8 cellular contexts compared by ENCODE assay signal in the genomic region with DNA sequence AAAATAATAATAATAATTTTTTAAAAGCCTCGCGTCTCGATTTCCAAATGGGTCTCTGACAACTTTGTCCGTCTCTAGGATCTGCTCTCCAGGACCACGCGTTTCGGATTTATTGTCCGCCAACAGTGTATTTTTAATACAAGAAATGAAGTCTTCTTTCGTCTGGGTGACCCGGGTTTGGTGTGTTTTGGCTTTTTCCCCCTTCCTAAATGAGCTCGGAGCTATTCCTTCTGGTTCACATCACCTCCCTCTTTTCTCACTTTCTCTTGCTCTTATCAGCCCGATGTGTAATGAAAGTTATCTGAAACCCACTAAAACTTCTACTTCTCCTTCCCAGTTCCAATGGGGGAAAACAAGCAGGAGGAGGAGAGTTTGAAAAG.
DNase-seq lines count a peak whose midpoint lies in the region; ATAC-seq, FAIRE-seq and TF ChIP-seq lines count a peak whose summit lies in the region.

No MANE protein-coding gene starts in this region.

- no peak overlapping the region for H3K9ac ChIP-seq in GM12878 (ENCODE audit: control insufficient read depth, insufficient read depth, low read length)

- RAD21 ChIA-PET in GM12878 (lab: Charles Lee; ENCODE audit: unreplicated experiment): interaction anchor here (1.3 kb wide), 1 partner anchor 522 kb away, joined by 3 read pairs; no protein-coding TSS in a partner anchor

- ATAC-seq in GM12878: no peak
- ATAC-seq in left lung: no peak
- ATAC-seq in GM21576 (IDR thresholded peaks at IDR 0.05; ENCODE audit: unreplicated experiment): no peak

- no peaks in the 10 kb centered on the region for H3K9me3 Mint-ChIP-seq in type B pancreatic cell

- TF ChIP-seq CTCF in GM12878 (IDR thresholded peaks at IDR 0.05 in 2 of 3, conservative IDR thresholded peaks at IDR 0.05 in 1 of 3; ENCODE audit: control insufficient read depth in 2 of 3, extremely low read depth in 1 of 3, insufficient read depth in 1 of 3, low read depth in 3 of 3, low read length in 3 of 3) (no peak), left lung (IDR thresholded peaks at IDR 0.05) (no peak), type B pancreatic cell (conservative IDR thresholded peaks at IDR 0.05) (no peak)

- H3K36me3 Mint-ChIP-seq in type B pancreatic cell: peaks cover 7% of the 10 kb centered on the region

- peak overlapping the region; percentile 81 for H3K27ac Mint-ChIP-seq in type B pancreatic cell

- peak overlapping the region; percentile 95 for H3K4me3 Mint-ChIP-seq in type B pancreatic cell

- H3K27me3 Mint-ChIP-seq in type B pancreatic cell: peaks cover 79% of the 10 kb centered on the region

- WGBS in GM12878 (ENCODE audit: insufficient coverage, insufficient replicate concordance, low lambda C conversion rate, missing lambda C conversion rate): 8% methylated on average over 12 of the region's 12 CpGs

- H3K4me3 ChIP-seq in GM12878: peak overlapping the region; percentile 46; the same call in 1 of the 2 replicates
- peak overlapping the region; percentile 40 to 52 for H3K4me3 ChIP-seq in left lung

- no peaks in the 10 kb centered on the region; the same call in 1 of the 2 replicates for H3K4me1 ChIP-seq in GM12878 (ENCODE audit: control insufficient read depth, insufficient read depth, low read length)
- H3K4me1 ChIP-seq in left lung: peaks cover 3 to 45% of the 10 kb centered on the region in 2 donors

- H2AFZ ChIP-seq in GM12878 (ENCODE audit: control insufficient read depth, low read depth, low read length): no peak overlapping the region

- in situ Hi-C loops in ACHN (cut with HindIII; ENCODE audit: low pct_ligation_motif_present, low pct_unique_long_range_greater_than_20kb, low sequenced_read_pairs): no loop called here
- in situ Hi-C loops in GM12878 (cut with MboI): loop anchor here (10.0 to 25.0 kb wide), 2 partner anchors 518 to 890 kb away; partner anchors contain the start of genes GPR160 and MECOM

- intact Hi-C loops in GM12878 (cut with micrococcal nuclease; ENCODE audit: unreplicated experiment) (loop anchor here (5.0 kb wide), 2 partner anchors 150 to 600 kb away; no protein-coding TSS in a partner anchor), left lung (cut with DNase I) (loop anchor here (5.0 to 10.0 kb wide), 2 partner anchors 518 to 520 kb away; partner anchors contain the start of gene MECOM (in 1 of the 2))

- SMC1A ChIA-PET in GM12878 (lab: Charles Lee; ENCODE audit: uncharacterized antibody, unreplicated experiment): interaction anchor here (1.4 kb wide), 1 partner anchor 14 kb away, joined by 3 read pairs; no protein-coding TSS in a partner anchor

- H3K9me3 ChIP-seq in GM12878 (replicated peaks; ENCODE audit: control insufficient read depth, insufficient read depth, low read length) (no peaks in the 10 kb centered on the region), left lung (no peaks in the 10 kb centered on the region)

- no peaks in the 10 kb centered on the region for H4K20me1 ChIP-seq in GM12878 (ENCODE audit: control insufficient read depth, insufficient read depth)

- no peak for TF ChIP-seq POLR2A in GM12878 (IDR thresholded peaks at IDR 0.05; ENCODE audit: low read depth, low read length)

- DNase-seq in ACHN (peak; percentile 18), HEK293T (ENCODE audit: extremely low spot score) (peak; percentile 15), GM12878 (ENCODE audit: low read depth, low spot score) (no peak), left lung (no peak), type B pancreatic cell (ENCODE audit: extremely low spot score, unreplicated experiment) (no peak), ecto neural progenitor cell (ENCODE audit: low spot score) (no peak), NCI-H187 treated with DMSO at 0.1 percent for 48 hours (lab: John Stamatoyannopoulos, UW) (no peak)

- no peaks in the 10 kb centered on the region for H3K79me2 ChIP-seq in GM12878 (ENCODE audit: control insufficient read depth, insufficient read depth, low read length)

- CTCF ChIA-PET in HEK293T (lab: Yijun Ruan, JAX) (interaction anchor here (0.5 to 1.2 kb wide), 2 partner anchors 9 to 176 kb away, joined by 3 to 4 read pairs; no protein-coding TSS in a partner anchor), GM12878 (lab: Yijun Ruan, JAX) (interaction anchor here (1.0 to 1.6 kb wide), 4 partner anchors 18 to 598 kb away, joined by 3 to 5 read pairs (median 4); no protein-coding TSS in a partner anchor)

- H3K36me3 ChIP-seq in GM12878 (ENCODE audit: control insufficient read depth in 2 of 2, insufficient read depth in 2 of 2, low read length in 1 of 2) (no peaks in the 10 kb centered on the region), left lung (no peaks in the 10 kb centered on the region)

- TF ChIP-seq EP300 in GM12878 (IDR thresholded peaks at IDR 0.05; ENCODE audit: borderline replicate concordance in 1 of 2, control insufficient read depth in 1 of 2, low read depth in 2 of 2, low read length in 2 of 2): no peak

- POLR2A ChIA-PET in HEK293T (lab: Yijun Ruan, JAX) (interaction anchor here (0.7 to 2.0 kb wide), 4 partner anchors 33 to 516 kb away, joined by 3 to 5 read pairs (median 4); no protein-coding TSS in a partner anchor), GM12878 (lab: Charles Lee) (no interaction called here)

- H3K4me1 Mint-ChIP-seq in type B pancreatic cell (ENCODE audit: unreplicated experiment): peaks cover 50% of the 10 kb centered on the region

- H3K4me2 ChIP-seq in GM12878 (ENCODE audit: control insufficient read depth, insufficient read depth): peak overlapping the region; percentile 66; the same call in 1 of the 2 replicates

- FAIRE-seq in GM12878 (lab: Jason Lieb, UNC): no peak

- no peak overlapping the region for H3K27ac ChIP-seq in GM12878 (ENCODE audit: control insufficient read depth, insufficient read depth)
- H3K27ac ChIP-seq in left lung: peak overlapping the region; percentile 91 to 95

- BruUV-seq in GM12878 (replicated peaks; lab: Mats Ljungman, UMichigan): no TSS peak

- TF ChIP-seq RAD21 in GM12878 (IDR thresholded peaks at IDR 0.05; ENCODE audit: insufficient read depth, low read depth, low read length): no peak

- peaks cover 4 to 30% of the 10 kb centered on the region in 2 experiments for H3K27me3 ChIP-seq in GM12878 (replicated peaks in 1 of 2; ENCODE audit: control insufficient read depth in 2 of 2, insufficient read depth in 2 of 2, low read length in 1 of 2)
- peaks cover 0 to 77% of the 10 kb centered on the region in 2 donors for H3K27me3 ChIP-seq in left lung

TF ChIP-seq in HEK293T, 16 proteins besides CTCF, POLR2A, EP300 and RAD21:
- TF ChIP-seq PKNOX1 (IDR thresholded peaks at IDR 0.05): no peak
- TF ChIP-seq BHLHE40 (IDR thresholded peaks at IDR 0.05; ENCODE audit: borderline replicate concordance): no peak
- TF ChIP-seq HDGF (IDR thresholded peaks at IDR 0.05; ENCODE audit: borderline replicate concordance): no peak
- no peak for TF ChIP-seq ARNT (IDR thresholded peaks at IDR 0.05)
- no peak for TF ChIP-seq TARDBP (IDR thresholded peaks at IDR 0.05)
- no peak for TF ChIP-seq FOXA1 (IDR thresholded peaks at IDR 0.05)
- no peak for TF ChIP-seq FOXM1 (IDR thresholded peaks at IDR 0.05; ENCODE audit: borderline replicate concordance)
- TF ChIP-seq LEF1 (IDR thresholded peaks at IDR 0.05; ENCODE audit: borderline replicate concordance): no peak
- no peak; the same call in 1 of the 2 replicates for TF ChIP-seq L3MBTL2 (conservative IDR thresholded peaks at IDR 0.05)

TF ChIP-seq in GM12878, 131 proteins besides CTCF, POLR2A, EP300 and RAD21:
- TF ChIP-seq BHLHE40 (IDR thresholded peaks at IDR 0.05; ENCODE audit: borderline replicate concordance in 1 of 2, low read depth in 2 of 2, low read length in 1 of 2) (no peak), RELB (IDR thresholded peaks at IDR 0.05; ENCODE audit: low read depth) (no peak), SMAD1 (IDR thresholded peaks at IDR 0.05; ENCODE audit: low read depth, partially characterized antibody) (no peak), SP1 (IDR thresholded peaks at IDR 0.05; ENCODE audit: low read depth, low read length) (no peak), KAT2A (conservative IDR thresholded peaks at IDR 0.05; ENCODE audit: control insufficient read depth, low read depth, low read length) (no peak)
- TF ChIP-seq, protein P1, sequence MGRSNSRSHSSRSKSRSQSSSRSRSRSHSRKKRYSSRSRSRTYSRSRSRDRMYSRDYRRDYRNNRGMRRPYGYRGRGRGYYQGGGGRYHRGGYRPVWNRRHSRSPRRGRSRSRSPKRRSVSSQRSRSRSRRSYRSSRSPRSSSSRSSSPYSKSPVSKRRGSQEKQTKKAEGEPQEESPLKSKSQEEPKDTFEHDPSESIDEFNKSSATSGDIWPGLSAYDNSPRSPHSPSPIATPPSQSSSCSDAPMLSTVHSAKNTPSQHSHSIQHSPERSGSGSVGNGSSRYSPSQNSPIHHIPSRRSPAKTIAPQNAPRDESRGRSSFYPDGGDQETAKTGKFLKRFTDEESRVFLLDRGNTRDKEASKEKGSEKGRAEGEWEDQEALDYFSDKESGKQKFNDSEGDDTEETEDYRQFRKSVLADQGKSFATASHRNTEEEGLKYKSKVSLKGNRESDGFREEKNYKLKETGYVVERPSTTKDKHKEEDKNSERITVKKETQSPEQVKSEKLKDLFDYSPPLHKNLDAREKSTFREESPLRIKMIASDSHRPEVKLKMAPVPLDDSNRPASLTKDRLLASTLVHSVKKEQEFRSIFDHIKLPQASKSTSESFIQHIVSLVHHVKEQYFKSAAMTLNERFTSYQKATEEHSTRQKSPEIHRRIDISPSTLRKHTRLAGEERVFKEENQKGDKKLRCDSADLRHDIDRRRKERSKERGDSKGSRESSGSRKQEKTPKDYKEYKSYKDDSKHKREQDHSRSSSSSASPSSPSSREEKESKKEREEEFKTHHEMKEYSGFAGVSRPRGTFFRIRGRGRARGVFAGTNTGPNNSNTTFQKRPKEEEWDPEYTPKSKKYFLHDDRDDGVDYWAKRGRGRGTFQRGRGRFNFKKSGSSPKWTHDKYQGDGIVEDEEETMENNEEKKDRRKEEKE (IDR thresholded peaks at IDR 0.05): no peak

Comparison
In these comparisons a context has a peak if more than half of its experiments do, and no peak if none do; other contexts are left out.
1. DNase-seq: peak in ACHN (single experiment) and HEK293T (single experiment); none in GM12878 (single experiment), left lung (0 of 2), type B pancreatic cell (single experiment), ecto neural progenitor cell (single experiment) and NCI-H187 treated with DMSO at 0.1 percent for 48 hours (single experiment).